Comparison of ENCODE assay signal across 10 cellular contexts in genomic region chr17:1095853-1096675, GRCh38.
A peak's percentile ranks its signal among the peaks of the same experiment; 100 is the strongest.
DNase-seq lines count a peak whose midpoint lies in the region; ATAC-seq and TF ChIP-seq lines count a peak whose summit lies in the region.
"Had no signal": no experiment of that assay in that cellular context is flagged by ENCODE, and none has a peak within 500 bp of the region (broad histone marks: within the 10 kb centered on the region; RNA-seq: fewer than 3 reads in every experiment).

No MANE protein-coding gene starts in this region.

- H3K9me3 Mint-ChIP-seq in activated naive CD4-positive, alpha-beta T cell treated with anti-CD3 and anti-CD28 coated beads, Interleukin-2, amount 50 U/mL, for 24 hours = no peaks in the 10 kb centered on the region
- H3K9me3 Mint-ChIP-seq in activated naive CD4-positive, alpha-beta T cell treated with anti-CD3 and anti-CD28 coated beads, Interleukin-2, amount 50 U/mL, for 72 hours = no peaks in the 10 kb centered on the region
- H3K9me3 Mint-ChIP-seq: mesothelial cell of epicardium had no signal

- TF ChIP-seq CTCF in adrenal gland (IDR thresholded peaks at IDR 0.05) (no peak), lower lobe of right lung (IDR thresholded peaks at IDR 0.05) (no peak), upper lobe of left lung (IDR thresholded peaks at IDR 0.05) (no peak)

- peak overlapping the region; percentile 15 for H3K4me3 Mint-ChIP-seq in activated naive CD4-positive, alpha-beta T cell treated with anti-CD3 and anti-CD28 coated beads, Interleukin-2, amount 50 U/mL, for 24 hours
- H3K4me3 Mint-ChIP-seq: mesothelial cell of epicardium had no signal

- no peak for DNase-seq in activated naive CD4-positive, alpha-beta T cell treated with anti-CD3 and anti-CD28 coated beads, Interleukin-2, amount 50 U/mL, for 72 hours (ENCODE audit: low spot score in 2 of 2)
- no peak for DNase-seq in adrenal gland
- DNase-seq in lower lobe of right lung = peak; percentile 61
- peak in 1 of 2 donors; percentile 55 for DNase-seq in upper lobe of left lung
- DNase-seq: NCI-H187 had no signal

- no peak for TF ChIP-seq EP300 in upper lobe of left lung (IDR thresholded peaks at IDR 0.05)

- peaks cover 2% of the 10 kb centered on the region for H3K36me3 Mint-ChIP-seq in activated naive CD4-positive, alpha-beta T cell treated with anti-CD3 and anti-CD28 coated beads, Interleukin-2, amount 50 U/mL, for 24 hours
- peaks cover 7 to 17% of the 10 kb centered on the region in 2 donors for H3K36me3 Mint-ChIP-seq in activated naive CD4-positive, alpha-beta T cell treated with anti-CD3 and anti-CD28 coated beads, Interleukin-2, amount 50 U/mL, for 72 hours

- H3K4me1 Mint-ChIP-seq in activated naive CD4-positive, alpha-beta T cell treated with anti-CD3 and anti-CD28 coated beads, Interleukin-2, amount 50 U/mL, for 24 hours = peaks cover 36% of the 10 kb centered on the region

- intact Hi-C loops in adrenal gland (cut with DNase I) = no loop called here
- intact Hi-C loops in lower lobe of right lung (cut with DNase I) = no loop called here

- H3K27ac ChIP-seq in adrenal gland (peak overlapping the region in 4 of 5 donors; percentile 13 to 88 (median 60)), lower lobe of right lung (peak overlapping the region; percentile 88), upper lobe of left lung (peak overlapping the region; percentile 82 to 94 (median 88))

- ATAC-seq in activated naive CD4-positive, alpha-beta T cell treated with anti-CD3 and anti-CD28 coated beads, Interleukin-2, amount 50 U/mL, for 72 hours = no peak
- peak; percentile 55 to 57 for ATAC-seq in lower lobe of right lung
- peak; percentile 18 to 51 for ATAC-seq in upper lobe of left lung (ENCODE audit: low FRiP score in 2 of 2)
- no peak for ATAC-seq in HG03342 (IDR thresholded peaks at IDR 0.05; ENCODE audit: unreplicated experiment)
- no peak for ATAC-seq in GM18517 (IDR thresholded peaks at IDR 0.05; ENCODE audit: unreplicated experiment)
- ATAC-seq in GM21515 (IDR thresholded peaks at IDR 0.05; ENCODE audit: unreplicated experiment) = no peak

- no peaks in the 10 kb centered on the region for H3K9me3 ChIP-seq in adrenal gland (replicated peaks in 1 of 3)
- no peaks in the 10 kb centered on the region for H3K9me3 ChIP-seq in lower lobe of right lung
- H3K9me3 ChIP-seq in upper lobe of left lung = no peaks in the 10 kb centered on the region

- no peak overlapping the region for H3K27ac Mint-ChIP-seq in activated naive CD4-positive, alpha-beta T cell treated with anti-CD3 and anti-CD28 coated beads, Interleukin-2, amount 50 U/mL, for 24 hours
- no peak overlapping the region for H3K27ac Mint-ChIP-seq in activated naive CD4-positive, alpha-beta T cell treated with anti-CD3 and anti-CD28 coated beads, Interleukin-2, amount 50 U/mL, for 72 hours
- H3K27ac Mint-ChIP-seq: mesothelial cell of epicardium had no signal

- H3K27me3 Mint-ChIP-seq in activated naive CD4-positive, alpha-beta T cell treated with anti-CD3 and anti-CD28 coated beads, Interleukin-2, amount 50 U/mL, for 24 hours = no peaks in the 10 kb centered on the region

- H3K4me1 ChIP-seq in adrenal gland (replicated peaks in 1 of 2) = peaks cover 0 to 5% of the 10 kb centered on the region in 2 donors
- peaks cover 52% of the 10 kb centered on the region for H3K4me1 ChIP-seq in lower lobe of right lung
- H3K4me1 ChIP-seq in upper lobe of left lung = peaks cover 22 to 70% (median 34%) of the 10 kb centered on the region in 4 donors

- H3K4me3 ChIP-seq in adrenal gland (no peak overlapping the region), lower lobe of right lung (no peak overlapping the region), upper lobe of left lung (no peak overlapping the region)

- TF ChIP-seq POLR2A in adrenal gland (IDR thresholded peaks at IDR 0.05) (no peak), upper lobe of left lung (IDR thresholded peaks at IDR 0.05) (no peak)

- H3K36me3 ChIP-seq in adrenal gland (replicated peaks in 1 of 2) (peaks cover 0 to 20% of the 10 kb centered on the region in 2 donors), lower lobe of right lung (peaks cover 49% of the 10 kb centered on the region), upper lobe of left lung (peaks cover 0 to 50% (median 28%) of the 10 kb centered on the region in 4 donors)

- WGBS in adrenal gland, 4 donors = 63 to 77% (median 68%) methylated on average over 10 to 17 of the region's 17 CpGs
- WGBS in upper lobe of left lung, 2 donors = 45 to 61% methylated on average over 12 to 17 of the region's 17 CpGs

- H3K27me3 ChIP-seq in adrenal gland (no peaks in the 10 kb centered on the region), lower lobe of right lung (ENCODE audit: low read depth) (no peaks in the 10 kb centered on the region), upper lobe of left lung (no peaks in the 10 kb centered on the region)

Comparison
In these comparisons a context has a peak if more than half of its experiments do, and no peak if none do; other contexts are left out.
1. ATAC-seq: peak in lower lobe of right lung (2 of 2) and upper lobe of left lung (2 of 2); none in activated naive CD4-positive, alpha-beta T cell treated with anti-CD3 and anti-CD28 coated beads, Interleukin-2, amount 50 U/mL, for 72 hours (0 of 2), HG03342 (single experiment), GM18517 (single experiment) and GM21515 (single experiment).
2. Peak in every context shown above with its lines, with median percentiles within 50 percentile points of each other: H3K27ac ChIP-seq.